ENCODE assay signal across 13 cellular contexts in genomic region chr14:75928587-75929230, GRCh38.
DNase-seq lines count a peak whose midpoint lies in the region; ATAC-seq and TF ChIP-seq lines count a peak whose summit lies in the region.
"Had no signal": no experiment of that assay in that cellular context is flagged by ENCODE, and none has a peak within 500 bp of the region (broad histone marks: within the 10 kb centered on the region; RNA-seq: fewer than 3 reads in every experiment).

No MANE protein-coding gene starts in this region.

- TF ChIP-seq CTCF in AG10803 (conservative IDR thresholded peaks at IDR 0.05; ENCODE audit: low read length) (no peak), fibroblast of mammary gland (conservative IDR thresholded peaks at IDR 0.05; ENCODE audit: control insufficient read depth, insufficient read depth, low read depth, low read length) (no peak)

- no peak for ATAC-seq in GM18511 (IDR thresholded peaks at IDR 0.05; ENCODE audit: unreplicated experiment)
- no peak for ATAC-seq in HG03045 (IDR thresholded peaks at IDR 0.05; ENCODE audit: unreplicated experiment)
- ATAC-seq in HG03159 (IDR thresholded peaks at IDR 0.05; ENCODE audit: unreplicated experiment), result no peak

- peak; percentile 4 for DNase-seq in AG10803 (ENCODE audit: low read depth)
- peak; percentile 19 for DNase-seq in NCI-H82 treated with DMSO at 0.1 percent for 48 hours (lab: John Stamatoyannopoulos, UW; ENCODE audit: unreplicated experiment)
- DNase-seq in fibroblast of mammary gland (ENCODE audit: low read depth), result peak; percentile 11
- DNase-seq in pons (ENCODE audit: low spot score), result peak; percentile 49
- DNase-seq in erythroblast (lab: John Stamatoyannopoulos, UW), result no peak
- DNase-seq: MV-4-11; stimulated activated CD4-positive, alpha-beta T cell treated with anti-CD3 and anti-CD28 coated beads, Interleukin-15, amount 100 ng/mL, for 24 hours; T-helper 9 cell had no signal

- H3K4me3 ChIP-seq in AG10803 (ENCODE audit: low read length) (no peak overlapping the region), fibroblast of mammary gland (ENCODE audit: control insufficient read depth, low read depth, low read length) (no peak overlapping the region)
- H3K4me3 ChIP-seq: lung, tibial nerve had no signal

- no peak for TF ChIP-seq POLR2A in erythroblast (IDR thresholded peaks at IDR 0.05; ENCODE audit: low read length)

Comparison
In these comparisons a context has a peak if more than half of its experiments do, and no peak if none do; other contexts are left out.
1. DNase-seq: peak in AG10803 (single experiment), NCI-H82 treated with DMSO at 0.1 percent for 48 hours (single experiment), fibroblast of mammary gland (single experiment) and pons (single experiment); none in erythroblast (0 of 2).